ENCODE assay signal across 19 cellular contexts in genomic region chr13:24557121-24557520, GRCh38.
"Had no signal": no experiment of that assay in that cellular context is flagged by ENCODE, and none has a peak within 500 bp of the region (broad histone marks: within the 10 kb centered on the region; RNA-seq: fewer than 3 reads in every experiment).

No MANE protein-coding gene starts in this region.

- H3K27me3 ChIP-seq: right lobe of liver, tibial nerve had no signal

- H3K27ac ChIP-seq: right lobe of liver, stomach, suprapubic skin, tibial nerve had no signal

- H3K4me1 ChIP-seq: right lobe of liver, stomach, suprapubic skin, tibial nerve had no signal

- H3K4me3 ChIP-seq: right lobe of liver, stomach, suprapubic skin, tibial nerve had no signal

- H3K9me3 ChIP-seq: right lobe of liver, suprapubic skin had no signal

- H3K36me3 ChIP-seq: right lobe of liver, stomach, suprapubic skin, tibial nerve had no signal

- DNase-seq: activated CD4-positive, alpha-beta memory T cell treated with anti-CD3 and anti-CD28 coated beads, Interleukin-2, amount 10 ng/mL, durations not matched to agents 7 days and 5 days; activated CD4-positive, alpha-beta T cell treated with anti-CD3 and anti-CD28 coated beads for 48 hours; activated effector memory CD4-positive, alpha-beta T cell treated with Interleukin-2 at 50 U/mL for 16 hours; activated naive CD4-positive, alpha-beta T cell treated with anti-CD3 and anti-CD28 coated beads, Interleukin-2, amount 50 U/mL, for 16 hours; activated naive CD8-positive, alpha-beta T cell treated with anti-CD3 and anti-CD28 coated beads, Interleukin-2, amount 50 U/mL, for 24 hours; activated T-cell treated with anti-CD3 and anti-CD28 coated beads, Interleukin-2, amount 50 U/mL, for 72 hours; anterior cingulate cortex; effector CD4-positive, alpha-beta T cell; foreskin melanocyte; islet precursor cell; left cardiac atrium; occipital lobe; posterior cingulate gyrus; right lobe of liver; small intestine; stomach had no signal

- ATAC-seq: activated naive CD8-positive, alpha-beta T cell treated with anti-CD3 and anti-CD28 coated beads, Interleukin-2, amount 50 U/mL, for 24 hours; activated T-cell treated with anti-CD3 and anti-CD28 coated beads, Interleukin-2, amount 50 U/mL, for 72 hours; left cardiac atrium; right lobe of liver; stimulated activated memory B cell treated with anti-CD40 and anti-IgM and Interleukin-4, amounts not matched to agents 10 μg/mL and 1 μg/mL and 100 μg/mL, for 72 hours had no signal
